In the genomic region with DNA sequence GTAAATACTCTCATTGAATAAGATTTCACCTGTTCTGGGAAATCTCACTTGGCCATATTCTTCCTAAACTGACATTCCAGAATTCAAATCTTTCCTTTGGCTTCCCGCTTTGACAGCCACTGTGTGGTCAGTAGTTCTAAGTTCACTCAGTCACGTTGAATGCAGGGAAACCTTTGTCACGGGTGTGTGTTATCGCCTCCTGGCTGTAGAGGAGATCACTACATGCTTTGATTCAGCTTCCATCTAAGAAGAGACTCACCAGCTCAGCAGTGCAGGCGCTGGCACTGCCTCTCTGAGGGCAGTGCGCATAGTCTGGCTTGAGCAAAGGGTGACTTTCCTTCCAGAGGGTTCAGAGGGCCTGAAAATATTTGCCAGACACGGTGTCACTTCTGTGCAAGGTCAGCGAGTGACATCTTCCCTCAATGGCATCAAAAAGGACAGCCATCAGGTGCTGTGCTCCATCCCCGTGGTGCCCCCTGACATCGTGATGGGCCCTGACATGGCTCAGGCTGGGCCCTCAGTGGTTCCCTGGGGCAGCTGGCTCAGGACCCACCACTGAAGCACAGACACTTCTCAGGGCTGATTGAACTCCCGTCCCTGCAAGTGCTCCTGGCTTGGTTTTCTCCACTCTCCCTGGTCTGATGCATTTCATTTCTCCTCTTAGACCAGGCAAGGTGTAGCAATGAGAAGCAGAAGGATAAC, we compare ENCODE assay signal across 8 cellular contexts.
A peak's percentile ranks its signal among the peaks of the same experiment; 100 is the strongest.
DNase-seq lines count a peak whose midpoint lies in the region; FAIRE-seq and TF ChIP-seq lines count a peak whose summit lies in the region.

No MANE protein-coding gene starts in this region.

- H3K27me3 ChIP-seq in small intestine (ENCODE audit: control insufficient read depth in 2 of 2, insufficient read depth in 2 of 2, low read length in 2 of 2) (no peaks in the 10 kb centered on the region), spleen (replicated peaks in 1 of 7) (no peaks in the 10 kb centered on the region)
- H3K27me3 ChIP-seq in effector memory CD4-positive, alpha-beta T cell (replicated peaks; ENCODE audit: control insufficient read depth, insufficient read depth, low read length, poor library complexity, severe bottlenecking), result no peaks in the 10 kb centered on the region

- intact Hi-C loops in spleen (cut with DNase I; ENCODE audit: low total_unique reads), result no loop called here

- no peak for TF ChIP-seq POLR2A in NB4 (IDR thresholded peaks at IDR 0.05; ENCODE audit: extremely low read depth, insufficient read length)
- TF ChIP-seq POLR2A in spleen (IDR thresholded peaks at IDR 0.05), result no peak

- H3K36me3 ChIP-seq in small intestine (ENCODE audit: control insufficient read depth in 2 of 2, insufficient read depth in 2 of 2, low read length in 2 of 2) (no peaks in the 10 kb centered on the region), spleen (no peaks in the 10 kb centered on the region)
- H3K36me3 ChIP-seq in effector memory CD4-positive, alpha-beta T cell (ENCODE audit: control insufficient read depth, insufficient read depth, low read length), result no peaks in the 10 kb centered on the region

- 56 to 64% (median 59%) methylated on average over 11 of the region's 11 CpGs for WGBS in small intestine, 3 donors
- 64 to 70% (median 68%) methylated on average over 11 of the region's 11 CpGs for WGBS in spleen, 5 donors

- peak; percentile 19 for DNase-seq in NCI-H146 (lab: John Stamatoyannopoulos, UW)
- no peak for DNase-seq in NCI-H146 treated with DMSO at 0.1 percent for 48 hours (lab: John Stamatoyannopoulos, UW; ENCODE audit: unreplicated experiment)
- DNase-seq in NB4 (ENCODE audit: low read depth), result peak; percentile 43
- DNase-seq in fibroblast of the aortic adventitia (ENCODE audit: low read depth), result peak; percentile 0
- DNase-seq in small intestine, result peak; percentile 52
- DNase-seq in effector memory CD4-positive, alpha-beta T cell, result no peak
- no peak for DNase-seq in spleen
- DNase-seq in DMS79 treated with DMSO at 0.1 percent for 48 hours (lab: John Stamatoyannopoulos, UW), result no peak

- no peak overlapping the region for H3K27ac ChIP-seq in small intestine (ENCODE audit: low read depth in 1 of 2, low read length in 1 of 2)
- H3K27ac ChIP-seq in effector memory CD4-positive, alpha-beta T cell (ENCODE audit: insufficient read depth, low read length, poor library complexity, severe bottlenecking), result no peak overlapping the region
- peak overlapping the region in 4 of 8 donors; percentile 16 to 57 (median 48) for H3K27ac ChIP-seq in spleen

- TF ChIP-seq CTCF in NB4 (IDR thresholded peaks at IDR 0.05; ENCODE audit: low read depth, low read length) (peak; percentile 67), fibroblast of the aortic adventitia (IDR thresholded peaks at IDR 0.05; ENCODE audit: insufficient read depth, low read length) (no peak), spleen (IDR thresholded peaks at IDR 0.05 in 8 of 11, conservative IDR thresholded peaks at IDR 0.05 in 3 of 11) (peak in 2 of 11 experiments; percentile 18 to 19)

- no peak for FAIRE-seq in small intestine (lab: Jason Lieb, UNC)

- H3K4me1 ChIP-seq in small intestine (ENCODE audit: control insufficient read depth in 2 of 2, insufficient read depth in 1 of 2, low read depth in 1 of 2, low read length in 1 of 2) (no peaks in the 10 kb centered on the region), spleen (peaks cover 0 to 6% (median 0%) of the 10 kb centered on the region in 6 donors)
- H3K4me1 ChIP-seq in effector memory CD4-positive, alpha-beta T cell (ENCODE audit: control insufficient read depth, insufficient read depth, low read length, poor library complexity, severe bottlenecking), result no peaks in the 10 kb centered on the region

- no peak overlapping the region for H3K4me3 ChIP-seq in NB4 (ENCODE audit: low read depth, low read length)
- no peak overlapping the region for H3K4me3 ChIP-seq in fibroblast of the aortic adventitia (ENCODE audit: low read depth, low read length)
- H3K4me3 ChIP-seq in small intestine (ENCODE audit: low read depth in 1 of 2, low read length in 2 of 2), result no peak overlapping the region
- no peak overlapping the region for H3K4me3 ChIP-seq in effector memory CD4-positive, alpha-beta T cell (ENCODE audit: insufficient read depth, low read depth, low read length, poor library complexity, severe bottlenecking)
- no peak overlapping the region for H3K4me3 ChIP-seq in spleen

- H3K9me3 ChIP-seq in small intestine (ENCODE audit: control insufficient read depth, low read depth) (no peaks in the 10 kb centered on the region), spleen (no peaks in the 10 kb centered on the region)
- no peaks in the 10 kb centered on the region for H3K9me3 ChIP-seq in effector memory CD4-positive, alpha-beta T cell (ENCODE audit: control insufficient read depth, low read length)

Comparison
In these comparisons a context has a peak if more than half of its experiments do, and no peak if none do; other contexts are left out.
1. DNase-seq: peak in NCI-H146 (single experiment), NB4 (single experiment), fibroblast of the aortic adventitia (single experiment) and small intestine (single experiment); none in NCI-H146 treated with DMSO at 0.1 percent for 48 hours (single experiment), effector memory CD4-positive, alpha-beta T cell (0 of 3), spleen (single experiment) and DMS79 treated with DMSO at 0.1 percent for 48 hours (single experiment).